ENCODE assay signal across 8 cellular contexts in genomic region chr10:123997486-123998196, GRCh38.
DNase-seq lines count a peak whose midpoint lies in the region; ATAC-seq and TF ChIP-seq lines count a peak whose summit lies in the region.

No MANE protein-coding gene starts in this region.

- TF ChIP-seq CTCF in foreskin fibroblast (IDR thresholded peaks at IDR 0.05; ENCODE audit: low read depth, low read length) (no peak), retinal pigment epithelial cell (conservative IDR thresholded peaks at IDR 0.05; ENCODE audit: low read depth, low read length) (no peak)

- CTCF ChIA-PET in activated CD4-positive, alpha-beta memory T cell treated with anti-CD3 and anti-CD28 coated beads for 36 hours (lab: Charles Lee): interaction anchor here (1.2 to 7.6 kb wide), 3 partner anchors 368 to 407 kb away, joined by 3 to 241 read pairs (median 54); no protein-coding TSS in a partner anchor

- ATAC-seq in GM18909 (IDR thresholded peaks at IDR 0.05; ENCODE audit: poor library complexity, unreplicated experiment): no peak

- H3K27me3 Mint-ChIP-seq in activated CD4-positive, alpha-beta memory T cell treated with anti-CD3 and anti-CD28 coated beads for 36 hours: peaks cover 37% of the 10 kb centered on the region

- intact Hi-C loops in activated CD4-positive, alpha-beta memory T cell treated with anti-CD3 and anti-CD28 coated beads for 36 hours (cut with micrococcal nuclease): loop anchor here (10.0 kb wide), 2 partner anchors 157 to 237 kb away; no protein-coding TSS in a partner anchor

- H3K9me3 Mint-ChIP-seq in activated CD4-positive, alpha-beta memory T cell treated with anti-CD3 and anti-CD28 coated beads for 36 hours: no peaks in the 10 kb centered on the region

- no peak overlapping the region for H3K4me3 Mint-ChIP-seq in activated CD4-positive, alpha-beta memory T cell treated with anti-CD3 and anti-CD28 coated beads for 36 hours

- H3K4me1 Mint-ChIP-seq in activated CD4-positive, alpha-beta memory T cell treated with anti-CD3 and anti-CD28 coated beads for 36 hours (ENCODE audit: low read depth): peaks cover 5% of the 10 kb centered on the region

- H3K36me3 Mint-ChIP-seq in activated CD4-positive, alpha-beta memory T cell treated with anti-CD3 and anti-CD28 coated beads for 36 hours: no peaks in the 10 kb centered on the region

- DNase-seq in GM03348 (ENCODE audit: low spot score) (peak; percentile 85), RKO (ENCODE audit: low spot score) (peak; percentile 48), foreskin fibroblast (peak; percentile 93 to 95), retinal pigment epithelial cell (ENCODE audit: low read depth) (peak; percentile 48), putamen (ENCODE audit: low spot score) (no peak)
- DNase-seq in activated CD4-positive, alpha-beta memory T cell treated with anti-CD3 and anti-CD28 coated beads for 36 hours: no peak
- no peak for DNase-seq in effector CD8-positive, alpha-beta T cell (lab: John Stamatoyannopoulos, UW)

- POLR2A ChIA-PET in activated CD4-positive, alpha-beta memory T cell treated with anti-CD3 and anti-CD28 coated beads for 36 hours (lab: Charles Lee): no interaction called here

- H3K4me3 ChIP-seq in foreskin fibroblast (ENCODE audit: low read depth in 1 of 2, low read length in 2 of 2) (no peak overlapping the region), retinal pigment epithelial cell (ENCODE audit: low read length) (no peak overlapping the region)

- no peak overlapping the region for H3K27ac Mint-ChIP-seq in activated CD4-positive, alpha-beta memory T cell treated with anti-CD3 and anti-CD28 coated beads for 36 hours

Comparison
In these comparisons a context has a peak if more than half of its experiments do, and no peak if none do; other contexts are left out.
1. DNase-seq: peak in GM03348 (single experiment), RKO (single experiment), foreskin fibroblast (2 of 2) and retinal pigment epithelial cell (single experiment); none in activated CD4-positive, alpha-beta memory T cell treated with anti-CD3 and anti-CD28 coated beads for 36 hours (single experiment), effector CD8-positive, alpha-beta T cell (single experiment) and putamen (single experiment).